Comparison of ENCODE assay signal across 16 cellular contexts in the genomic region with DNA sequence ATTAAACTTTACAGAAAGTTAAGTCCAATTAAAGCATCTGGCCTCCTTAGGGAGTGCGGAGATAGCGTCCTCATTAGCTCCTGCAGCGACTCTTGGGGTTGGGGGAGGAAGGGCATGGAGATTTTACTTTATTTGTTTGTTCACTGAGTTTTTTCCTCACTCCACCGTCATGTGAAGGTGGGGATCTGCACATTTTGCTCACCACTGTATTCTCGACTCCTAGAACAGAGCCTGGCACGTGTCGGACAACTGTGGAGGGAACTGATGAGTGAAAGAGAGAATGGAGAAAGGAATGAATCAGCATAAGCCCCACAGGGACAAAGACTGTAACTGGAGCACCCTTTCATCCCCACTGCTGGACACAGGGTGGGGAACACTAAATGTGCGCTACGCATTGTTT.
DNase-seq lines count a peak whose midpoint lies in the region; ATAC-seq, FAIRE-seq and TF ChIP-seq lines count a peak whose summit lies in the region.
"Had no signal": no experiment of that assay in that cellular context is flagged by ENCODE, and none has a peak within 500 bp of the region (broad histone marks: within the 10 kb centered on the region; RNA-seq: fewer than 3 reads in every experiment).

No MANE protein-coding gene starts in this region.

- TF ChIP-seq CTCF in H1 (IDR thresholded peaks at IDR 0.05; ENCODE audit: control extremely low read depth in 1 of 3, insufficient read depth in 1 of 3, low read depth in 1 of 3, low read length in 3 of 3) = no peak
- TF ChIP-seq CTCF in tibial nerve (IDR thresholded peaks at IDR 0.05) = no peak
- TF ChIP-seq CTCF in natural killer cell (IDR thresholded peaks at IDR 0.05) = no peak

- TF ChIP-seq RAD21 in H1 (IDR thresholded peaks at IDR 0.05 in 1 of 2, conservative IDR thresholded peaks at IDR 0.05 in 1 of 2; ENCODE audit: low read depth in 2 of 2, low read length in 2 of 2) = no peak

- H2BK12ac ChIP-seq in H1 (ENCODE audit: low read depth, low read length) = 0 out of 2 replicates have a peak overlapping the region, but pooled peaks have one; percentile 60

- no peak overlapping the region for H4K5ac ChIP-seq in H1 (ENCODE audit: insufficient read length, low read depth, low read length)

- H3K27me3 Mint-ChIP-seq in natural killer cell (ENCODE audit: low read depth in 2 of 2) = peaks cover 0 to 12% of the 10 kb centered on the region in 2 donors

- H4K20me1 ChIP-seq in H1 (replicated peaks in 1 of 2; ENCODE audit: control insufficient read depth in 1 of 2, insufficient read depth in 2 of 2, low read length in 2 of 2) = no peaks in the 10 kb centered on the region
- H4K20me1 ChIP-seq: BLaER1 had no signal

- CTCF ChIA-PET in H1 (lab: Charles Lee; ENCODE audit: partially characterized antibody) = no interaction called here

- no peaks in the 10 kb centered on the region for H3K79me1 ChIP-seq in H1 (ENCODE audit: low read depth, low read length)

- no peak overlapping the region for H3K56ac ChIP-seq in H1 (replicated peaks; ENCODE audit: insufficient read length, low read depth, low read length)

- H3K9me3 ChIP-seq in SJCRH30 (replicated peaks) (peaks cover 4% of the 10 kb centered on the region), H1 (ENCODE audit: insufficient read depth in 2 of 2, low read depth in 1 of 2, low read length in 1 of 2) (peaks cover 2 to 5% of the 10 kb centered on the region in 2 experiments; a peak in 3 of 4 replicates), tibial nerve (peaks cover 0 to 6% (median 0%) of the 10 kb centered on the region in 4 donors)
- H3K9me3 ChIP-seq: BLaER1, HAP-1 had no signal

- H3K36me3 Mint-ChIP-seq in natural killer cell = no peaks in the 10 kb centered on the region
- H3K36me3 Mint-ChIP-seq: CD14-positive monocyte; CD4-positive, alpha-beta memory T cell had no signal

- H3K4me3 Mint-ChIP-seq in natural killer cell = no peak overlapping the region
- H3K4me3 Mint-ChIP-seq: CD14-positive monocyte; CD4-positive, alpha-beta memory T cell had no signal

- no peak overlapping the region for H2BK20ac ChIP-seq in H1 (ENCODE audit: low read length)

- no peaks in the 10 kb centered on the region for H3K9me3 Mint-ChIP-seq in natural killer cell

- H2AFZ ChIP-seq in H1 (ENCODE audit: low read length) = no peak overlapping the region

- ATAC-seq in GM19395 (IDR thresholded peaks at IDR 0.05; ENCODE audit: unreplicated experiment) (no peak), natural killer cell (no peak)

- TF ChIP-seq POLR2A in H1 (IDR thresholded peaks at IDR 0.05; ENCODE audit: control extremely low read depth in 1 of 2, low read depth in 2 of 2, low read length in 2 of 2) (no peak), tibial nerve (IDR thresholded peaks at IDR 0.05) (no peak)

- POLR2A ChIA-PET in H1 (lab: Charles Lee; ENCODE audit: partially characterized antibody) = interaction anchor here (0.9 kb wide), 1 partner anchor 21 kb away, joined by 3 read pairs; no protein-coding TSS in a partner anchor

- H2AK5ac ChIP-seq in H1 (ENCODE audit: low read depth, low read length) = no peak overlapping the region

- TF ChIP-seq EP300 in H1 (IDR thresholded peaks at IDR 0.05; ENCODE audit: borderline replicate concordance in 1 of 2, low read depth in 2 of 2, low read length in 2 of 2) = no peak
- TF ChIP-seq EP300 in tibial nerve (IDR thresholded peaks at IDR 0.05) = no peak

- WGBS in H1 (ENCODE audit: extremely low coverage in 1 of 2, insufficient coverage in 1 of 2, insufficient read length in 1 of 2, insufficient replicate concordance in 2 of 2, low coverage in 1 of 2, low lambda C conversion rate in 2 of 2, missing lambda C conversion rate in 1 of 2), 2 experiments = 91% methylated on average over 9 of the region's 9 CpGs; no CpG with 5 or more reads in 1 of the 2 experiments
- WGBS in tibial nerve, 2 donors = 55 to 60% methylated on average over 9 of the region's 9 CpGs

- no peak overlapping the region for H3K14ac ChIP-seq in H1 (ENCODE audit: insufficient read length)

- intact Hi-C loops in natural killer cell (cut with micrococcal nuclease) = no loop called here

- no peak overlapping the region for H3K27ac Mint-ChIP-seq in natural killer cell
- H3K27ac Mint-ChIP-seq: CD14-positive monocyte; CD4-positive, alpha-beta memory T cell had no signal

- FAIRE-seq in H1 (lab: Jason Lieb, UNC) = no peak
- FAIRE-seq: GM12892 had no signal

- no peak overlapping the region for H2BK5ac ChIP-seq in H1 (ENCODE audit: low read depth, low read length)

- no peak overlapping the region for H3K4ac ChIP-seq in H1 (replicated peaks; ENCODE audit: insufficient read length, low read depth, low read length)

- H3K4me3 ChIP-seq in SJCRH30 (no peak overlapping the region), H1 (ENCODE audit: extremely low read depth in 1 of 4, insufficient read depth in 2 of 4, low read depth in 3 of 4, low read length in 4 of 4) (no peak overlapping the region), tibial nerve (no peak overlapping the region)
- H3K4me3 ChIP-seq: BLaER1, HAP-1 had no signal

- no peaks in the 10 kb centered on the region for H3K27me3 ChIP-seq in SJCRH30
- no peaks in the 10 kb centered on the region for H3K27me3 ChIP-seq in H1 (replicated peaks in 1 of 4; ENCODE audit: control insufficient read depth in 3 of 4, extremely low read depth in 1 of 4, insufficient read depth in 3 of 4, low read length in 3 of 4)
- H3K27me3 ChIP-seq in tibial nerve = no peaks in the 10 kb centered on the region
- H3K27me3 ChIP-seq: BLaER1 had no signal

- no peak overlapping the region for H3K18ac ChIP-seq in H1 (ENCODE audit: extremely low read depth, low read length)

- no peaks in the 10 kb centered on the region for H3K79me2 ChIP-seq in H1 (ENCODE audit: control insufficient read depth in 1 of 2, insufficient read depth in 2 of 2, low read length in 2 of 2)

- peak overlapping the region; percentile 79 for H3K27ac ChIP-seq in SJCRH30
- H3K27ac ChIP-seq in H1 (ENCODE audit: low read depth, low read length) = no peak overlapping the region
- H3K27ac ChIP-seq in tibial nerve = peak overlapping the region; percentile 15 to 86 (median 60)
- H3K27ac ChIP-seq: BLaER1 had no signal

- H4K91ac ChIP-seq in H1 (replicated peaks; ENCODE audit: insufficient read length, low read length) = peak overlapping the region; percentile 10

- H2BK15ac ChIP-seq in H1 (ENCODE audit: low read length) = no peak overlapping the region

- H3K36me3 ChIP-seq in SJCRH30 = no peaks in the 10 kb centered on the region
- no peaks in the 10 kb centered on the region for H3K36me3 ChIP-seq in H1 (ENCODE audit: control insufficient read depth in 2 of 4, insufficient read depth in 4 of 4, low read length in 3 of 4)
- H3K36me3 ChIP-seq in tibial nerve = no peaks in the 10 kb centered on the region
- H3K36me3 ChIP-seq: BLaER1, HAP-1 had no signal

- H3K4me1 ChIP-seq in SJCRH30 (peaks cover 35% of the 10 kb centered on the region), H1 (replicated peaks in 1 of 4; ENCODE audit: control insufficient read depth in 3 of 4, insufficient read depth in 4 of 4, low read length in 3 of 4) (peaks cover 0 to 4% (median 0%) of the 10 kb centered on the region in 4 experiments; a peak in 1 of 7 replicates), tibial nerve (peaks cover 0 to 17% (median 0%) of the 10 kb centered on the region in 4 donors)
- H3K4me1 ChIP-seq: HAP-1 had no signal

- H3K4me1 Mint-ChIP-seq in natural killer cell = no peaks in the 10 kb centered on the region
- H3K4me1 Mint-ChIP-seq: CD14-positive monocyte; CD4-positive, alpha-beta memory T cell had no signal

- H4K8ac ChIP-seq in H1 (ENCODE audit: extremely low read depth, insufficient read depth, low read length) = no peak overlapping the region

- H3K23ac ChIP-seq in H1 (ENCODE audit: insufficient read length) = no peak overlapping the region

- no peak overlapping the region for H2BK120ac ChIP-seq in H1 (replicated peaks; ENCODE audit: low read depth, low read length)

- no peaks in the 10 kb centered on the region for H3K23me2 ChIP-seq in H1 (ENCODE audit: low read depth, low read length)

- H3K4me2 ChIP-seq in H1 (ENCODE audit: insufficient read depth in 1 of 2, low read depth in 2 of 2, low read length in 2 of 2) = no peak overlapping the region
- H3K4me2 ChIP-seq: BLaER1 had no signal

- H3K9ac ChIP-seq in H1 (replicated peaks in 1 of 4; ENCODE audit: extremely low read depth in 1 of 4, low read depth in 3 of 4, low read length in 3 of 4) = no peak overlapping the region
- H3K9ac ChIP-seq: BLaER1 had no signal

- DNase-seq in SJCRH30 = peak; percentile 36 to 65
- no peak for DNase-seq in H1 (ENCODE audit: low read depth in 1 of 2, low spot score in 2 of 2)
- DNase-seq in retina = peak; percentile 15
- DNase-seq in tibial nerve (ENCODE audit: low spot score in 2 of 2) = peak; percentile 43 to 62
- no peak for DNase-seq in natural killer cell
- DNase-seq in KG1 (lab: John Stamatoyannopoulos, UW) = no peak
- DNase-seq: 8988T; CD4-positive, alpha-beta memory T cell; DMS153; DMS79; GDM1 had no signal

TF ChIP-seq in H1, 55 proteins besides CTCF, POLR2A, EP300 and RAD21:
- TF ChIP-seq TAF7 (optimal IDR thresholded peaks at IDR 0.05; ENCODE audit: borderline replicate concordance, low read depth, low read length) (no peak), HDAC2 (IDR thresholded peaks at IDR 0.05; ENCODE audit: borderline replicate concordance in 1 of 2, low read depth in 2 of 2, low read length in 2 of 2) (no peak), SP4 (IDR thresholded peaks at IDR 0.05; ENCODE audit: low read length) (no peak), BRCA1 (IDR thresholded peaks at IDR 0.05; ENCODE audit: low read depth, low read length) (no peak), EZH2 (IDR thresholded peaks at IDR 0.05; ENCODE audit: low read depth, low read length, severe bottlenecking) (no peak), NANOG (IDR thresholded peaks at IDR 0.05; ENCODE audit: insufficient read depth, low read depth, low read length, poor library complexity, severe bottlenecking) (no peak)
- TF ChIP-seq, protein P1, sequence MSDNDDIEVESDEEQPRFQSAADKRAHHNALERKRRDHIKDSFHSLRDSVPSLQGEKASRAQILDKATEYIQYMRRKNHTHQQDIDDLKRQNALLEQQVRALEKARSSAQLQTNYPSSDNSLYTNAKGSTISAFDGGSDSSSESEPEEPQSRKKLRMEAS (IDR thresholded peaks at IDR 0.05) = no peak

Comparison
In these comparisons a context has a peak if more than half of its experiments do, and no peak if none do; other contexts are left out.
1. DNase-seq: peak in SJCRH30 (2 of 2), retina (single experiment) and tibial nerve (2 of 2); none in H1 (0 of 2), natural killer cell (single experiment) and KG1 (single experiment).